Comparison of ENCODE assay signal across 6 cellular contexts in genomic region chr19:57903298-57904174, GRCh38. TPM values are rescaled to one million over a fixed set of nuclear protein-coding genes. Genes with fewer than 3 reads are reported as not detected.
DNase-seq lines count a peak whose midpoint lies in the region; ATAC-seq and TF ChIP-seq lines count a peak whose summit lies in the region.

No MANE protein-coding gene starts in this region.

- no peak overlapping the region for H3K4me3 Mint-ChIP-seq in CD4-positive, alpha-beta memory T cell

- no peaks in the 10 kb centered on the region for H3K79me2 ChIP-seq in MM.1S (ENCODE audit: low read length)

- H3K4me2 ChIP-seq in MM.1S (ENCODE audit: low read depth, low read length): no peak overlapping the region

- POLR2A ChIA-PET in CD4-positive, alpha-beta memory T cell (lab: Charles Lee; ENCODE audit: partially characterized antibody): no interaction called here

- TF ChIP-seq CTCF in MM.1S (IDR thresholded peaks at IDR 0.05; ENCODE audit: low read length): peak; percentile 21
- peak in 5 of 6 experiments; percentile 20 to 57 (median 31) for TF ChIP-seq CTCF in esophagus squamous epithelium (IDR thresholded peaks at IDR 0.05)
- TF ChIP-seq CTCF in upper lobe of left lung (IDR thresholded peaks at IDR 0.05): peak in 5 of 6 experiments; percentile 15 to 50 (median 23)

- ATAC-seq in upper lobe of left lung (ENCODE audit: low FRiP score in 2 of 2): no peak

- H4K20me1 ChIP-seq in MM.1S (ENCODE audit: insufficient read depth, low read length): no peaks in the 10 kb centered on the region

- peaks cover 16 to 28% of the 10 kb centered on the region in 2 donors for H3K36me3 Mint-ChIP-seq in CD4-positive, alpha-beta memory T cell

- H3K9me2 ChIP-seq in MM.1S (replicated peaks; ENCODE audit: insufficient read depth, low read length): no peaks in the 10 kb centered on the region

- intact Hi-C loops in CD4-positive, alpha-beta memory T cell (cut with micrococcal nuclease): loop anchor here (1.0 kb wide), 1 partner anchor 497 kb away; no protein-coding TSS in a partner anchor
- intact Hi-C loops in esophagus squamous epithelium (cut with DNase I): no loop called here

- no peak overlapping the region for H3K9ac ChIP-seq in MM.1S (ENCODE audit: low read length)

- WGBS in esophagus squamous epithelium, 2 donors: 50 to 62% methylated on average over 9 of the region's 9 CpGs
- 57 to 65% methylated on average over 9 of the region's 9 CpGs for WGBS in upper lobe of left lung, 2 donors

- H3K36me3 ChIP-seq in CD4-positive, alpha-beta memory T cell (ENCODE audit: insufficient read depth, low read length): no peaks in the 10 kb centered on the region
- H3K36me3 ChIP-seq in MM.1S (replicated peaks; ENCODE audit: insufficient read depth, low read length) (no peaks in the 10 kb centered on the region), esophagus squamous epithelium (peaks cover 4 to 35% (median 6%) of the 10 kb centered on the region in 3 donors), upper lobe of left lung (peaks cover 1 to 15% (median 7%) of the 10 kb centered on the region in 4 donors)

- H3K4me1 ChIP-seq in CD4-positive, alpha-beta memory T cell (ENCODE audit: insufficient read depth, low read length): peaks cover 3% of the 10 kb centered on the region
- H3K4me1 ChIP-seq in MM.1S (ENCODE audit: low read length): no peaks in the 10 kb centered on the region
- no peaks in the 10 kb centered on the region for H3K4me1 ChIP-seq in esophagus squamous epithelium
- no peaks in the 10 kb centered on the region for H3K4me1 ChIP-seq in upper lobe of left lung

- no peak for TF ChIP-seq POLR2A in esophagus squamous epithelium (IDR thresholded peaks at IDR 0.05)
- no peak for TF ChIP-seq POLR2A in upper lobe of left lung (IDR thresholded peaks at IDR 0.05)

- DNase-seq in CD4-positive, alpha-beta memory T cell: peak in 4 of 5 donors; percentile 7 to 19 (median 16)
- DNase-seq in MM.1S (no peak), esophagus squamous epithelium (lab: John Stamatoyannopoulos, UW) (no peak), upper lobe of left lung (no peak), islet precursor cell (no peak), NCI-H2107 (lab: John Stamatoyannopoulos, UW) (no peak)

- H3K27me3 ChIP-seq in CD4-positive, alpha-beta memory T cell (ENCODE audit: insufficient read depth, low read length): no peaks in the 10 kb centered on the region
- no peaks in the 10 kb centered on the region for H3K27me3 ChIP-seq in MM.1S (replicated peaks; ENCODE audit: insufficient read depth, low read length)
- no peaks in the 10 kb centered on the region for H3K27me3 ChIP-seq in esophagus squamous epithelium
- no peaks in the 10 kb centered on the region for H3K27me3 ChIP-seq in upper lobe of left lung

- H3K4me1 Mint-ChIP-seq in CD4-positive, alpha-beta memory T cell: peaks cover 6 to 7% (median 6%) of the 10 kb centered on the region in 4 donors

- H3F3A ChIP-seq in MM.1S (ENCODE audit: insufficient read depth, low read length): no peaks in the 10 kb centered on the region

- no peaks in the 10 kb centered on the region for H3K27me3 Mint-ChIP-seq in CD4-positive, alpha-beta memory T cell

- H3K27ac Mint-ChIP-seq in CD4-positive, alpha-beta memory T cell: peak overlapping the region in 1 of 7 donors; percentile 57

- no peak overlapping the region for H3K27ac ChIP-seq in CD4-positive, alpha-beta memory T cell (ENCODE audit: low read depth, low read length)
- no peak overlapping the region for H3K27ac ChIP-seq in MM.1S (ENCODE audit: low read length)
- H3K27ac ChIP-seq in esophagus squamous epithelium: no peak overlapping the region
- no peak overlapping the region for H3K27ac ChIP-seq in upper lobe of left lung

- no peak for TF ChIP-seq EP300 in upper lobe of left lung (IDR thresholded peaks at IDR 0.05)

- H3K9me3 Mint-ChIP-seq in CD4-positive, alpha-beta memory T cell: peaks cover 0 to 54% (median 42%) of the 10 kb centered on the region in 8 donors

- H2AFZ ChIP-seq in MM.1S (ENCODE audit: low read length): no peak overlapping the region

- peaks cover 0 to 8% of the 10 kb centered on the region in 2 donors for H3K9me3 ChIP-seq in CD4-positive, alpha-beta memory T cell (ENCODE audit: control insufficient read depth in 1 of 2, low read length in 2 of 2)
- H3K9me3 ChIP-seq in MM.1S (replicated peaks; ENCODE audit: insufficient read depth, low read length): no peaks in the 10 kb centered on the region
- peaks cover 0 to 42% (median 6%) of the 10 kb centered on the region in 3 donors for H3K9me3 ChIP-seq in esophagus squamous epithelium
- peaks cover 4 to 37% (median 16%) of the 10 kb centered on the region in 4 donors for H3K9me3 ChIP-seq in upper lobe of left lung

- CTCF ChIA-PET in CD4-positive, alpha-beta memory T cell (lab: Charles Lee; ENCODE audit: partially characterized antibody): interaction anchor here (0.7 kb wide), 1 partner anchor 32 kb away, joined by 3 read pairs; the partner anchor contains the start of gene ZNF418

- no peak overlapping the region for H3K4me3 ChIP-seq in CD4-positive, alpha-beta memory T cell (ENCODE audit: low read length in 2 of 2)
- H3K4me3 ChIP-seq in MM.1S (ENCODE audit: low read length) (no peak overlapping the region), esophagus squamous epithelium (no peak overlapping the region), upper lobe of left lung (no peak overlapping the region)

RNA-seq across cellular contexts. Expression of gene ZNF417, which starts 12.9 kb away (rescaled TPM):
- total RNA-seq in CD4-positive, alpha-beta memory T cell: 10 to 100 TPM; 48.2 to 49.4 TPM
- polyA plus RNA-seq in CD4-positive, alpha-beta memory T cell: 1 to 10 TPM in 1 of 2 donors, under 1 TPM in 1; 0.87 to 4.8 TPM
- total RNA-seq in esophagus squamous epithelium (10 to 100 TPM in 1 of 4 donors, 1 to 10 TPM in 3; 4.3 to 11.1 (median 6.1) TPM), upper lobe of left lung (10 to 100 TPM in 5 of 6 donors, 1 to 10 TPM in 1; 7.3 to 24.1 (median 14.4) TPM)

RNA-seq across cellular contexts. Expression of gene ZNF814, which starts 14.7 kb away (rescaled TPM):
- 10 to 100 TPM; 32.3 to 35.3 TPM for total RNA-seq in CD4-positive, alpha-beta memory T cell
- 10 to 100 TPM in 1 of 2 donors, 1 to 10 TPM in 1; 9.3 to 20.0 TPM for polyA plus RNA-seq in CD4-positive, alpha-beta memory T cell
- total RNA-seq in esophagus squamous epithelium (10 to 100 TPM in 1 of 4 donors, 1 to 10 TPM in 3; 3.0 to 12.6 (median 5.0) TPM), upper lobe of left lung (10 to 100 TPM in 3 of 6 donors, 1 to 10 TPM in 3; 7.1 to 16.8 (median 9.4) TPM)

RNA-seq across cellular contexts. Expression of gene ZNF418, which starts 31.7 kb away (rescaled TPM):
- total RNA-seq in CD4-positive, alpha-beta memory T cell: 1 to 10 TPM; 5.2 to 9.7 TPM
- polyA plus RNA-seq in CD4-positive, alpha-beta memory T cell: 1 to 10 TPM; 1.7 to 4.6 TPM
- total RNA-seq in esophagus squamous epithelium (1 to 10 TPM; 1.4 to 9.5 (median 3.5) TPM), upper lobe of left lung (10 to 100 TPM in 2 of 6 donors, 1 to 10 TPM in 4; 3.3 to 18.0 (median 5.7) TPM)

RNA-seq across cellular contexts. Expression of gene ZNF256, which starts 44.0 kb away (rescaled TPM):
- 10 to 100 TPM; 12.4 to 13.9 TPM for total RNA-seq in CD4-positive, alpha-beta memory T cell
- 1 to 10 TPM; 5.6 to 6.9 TPM for polyA plus RNA-seq in CD4-positive, alpha-beta memory T cell
- 1 to 10 TPM; 1.7 to 6.3 (median 2.4) TPM for total RNA-seq in esophagus squamous epithelium
- total RNA-seq in upper lobe of left lung: 1 to 10 TPM; 1.1 to 4.9 (median 3.4) TPM

RNA-seq across cellular contexts. Expression of gene ZNF587, which starts 53.9 kb away (rescaled TPM):
- total RNA-seq in CD4-positive, alpha-beta memory T cell: 10 to 100 TPM; 58.5 to 62.8 TPM
- 1 to 10 TPM; 2.7 to 7.8 TPM for polyA plus RNA-seq in CD4-positive, alpha-beta memory T cell
- total RNA-seq in esophagus squamous epithelium (10 to 100 TPM; 13.2 to 27.5 (median 16.3) TPM), upper lobe of left lung (10 to 100 TPM; 12.2 to 52.4 (median 23.0) TPM)

Comparison
In these comparisons a context has a peak if more than half of its experiments do, and no peak if none do; other contexts are left out.
1. DNase-seq: peak in CD4-positive, alpha-beta memory T cell (4 of 5); none in MM.1S (single experiment), esophagus squamous epithelium (single experiment), upper lobe of left lung (0 of 2), islet precursor cell (single experiment) and NCI-H2107 (single experiment).
2. Peak in every context shown above with its lines, with median percentiles within 50 percentile points of each other: CTCF ChIP-seq.